27 cellular contexts compared by ENCODE assay signal in the genomic region with DNA sequence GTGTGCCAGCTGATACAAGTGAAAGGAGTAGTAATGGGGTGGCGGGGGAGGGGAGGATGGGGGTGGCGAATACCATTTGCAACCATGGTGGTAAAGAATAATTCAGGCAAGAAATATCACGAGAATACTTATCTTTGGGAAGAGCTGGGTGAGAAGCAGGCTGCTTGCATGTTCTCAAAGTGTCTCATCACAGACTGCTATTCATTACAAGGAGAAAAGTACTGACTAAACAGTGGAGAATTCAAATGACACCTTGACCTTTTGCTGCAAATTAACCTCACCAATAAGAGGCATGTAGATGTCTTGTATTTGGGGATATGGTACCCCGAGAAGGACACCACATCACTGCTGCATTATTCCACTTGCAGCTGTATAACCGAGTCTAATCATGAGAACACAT.
"Had no signal": no experiment of that assay in that cellular context is flagged by ENCODE, and none has a peak within 500 bp of the region (broad histone marks: within the 10 kb centered on the region; RNA-seq: fewer than 3 reads in every experiment).

No MANE protein-coding gene starts in this region.

- ATAC-seq: activated T-helper 17 cell treated with anti-CD3 and anti-CD28 coated beads, Interleukin-2, amount 50 U/mL, for 72 hours; Panc1; Right ventricle myocardium inferior; T-cell had no signal

- H3K4me2 ChIP-seq: KMS-11 had no signal

- H3K36me3 ChIP-seq: breast epithelium had no signal

- H3K9ac ChIP-seq: KMS-11 had no signal

- H3K27me3 ChIP-seq: breast epithelium had no signal

- DNase-seq: activated CD4-positive, alpha-beta memory T cell treated with anti-CD3 and anti-CD28 coated beads, Interleukin-2, amount 10 ng/mL, durations not matched to agents 7 days and 5 days; activated CD4-positive, alpha-beta T cell treated with anti-CD3 and anti-CD28 coated beads, Interleukin-2, amount 10 ng/mL, durations not matched to agents 7 days and 5 days; activated CD4-positive, CD25-positive, alpha-beta regulatory T cell; activated gamma-delta T cell; activated naive CD4-positive, alpha-beta T cell treated with anti-CD3 and anti-CD28 coated beads for 36 hours; activated T-cell treated with anti-CD3 and anti-CD28 coated beads for 4 hours; activated T-cell treated with anti-CD3 and anti-CD28 coated beads, Interleukin-2, amount 50 U/mL, for 48 hours; caudate nucleus; NCI-H1092; NCI-H1417; NCI-H1930; NCI-H2171 treated with DMSO at 0.1 percent for 48 hours; NCI-H510A treated with DMSO at 0.1 percent for 48 hours; NCI-H69; NK-92 treated with Interleukin-12 subunit alpha and Interleukin-12 subunit beta, amount 100 ng/mL, for 24 hours; OCI-M1; RPMI8226; T-cell; T-helper 2 cell; T1000 had no signal

- H3K27ac ChIP-seq: breast epithelium, KMS-11, SK-N-MC, VCaP had no signal

- H3K4me3 ChIP-seq: breast epithelium, SK-N-MC had no signal

- H3K4me1 ChIP-seq: breast epithelium had no signal
